In genomic region chr10:47383254-47384147, GRCh38 we compare ENCODE assay signal across 8 cellular contexts. TPM values are rescaled to one million over a fixed set of nuclear protein-coding genes. Genes with fewer than 3 reads are reported as not detected.
A peak's percentile ranks its signal among the peaks of the same experiment; 100 is the strongest.
DNase-seq lines count a peak whose midpoint lies in the region; TF ChIP-seq lines count a peak whose summit lies in the region.

No MANE protein-coding gene starts in this region.

- H3K9me3 Mint-ChIP-seq in H9 = peaks cover 12 to 20% of the 10 kb centered on the region in 2 experiments

- no peaks in the 10 kb centered on the region for H3K27me3 ChIP-seq in H9 (ENCODE audit: insufficient read depth, low read length)
- H3K27me3 ChIP-seq in SK-N-SH (ENCODE audit: insufficient read depth) = no peaks in the 10 kb centered on the region

- H3K79me1 ChIP-seq in H9 (ENCODE audit: insufficient read depth, low read depth, low read length, poor library complexity, severe bottlenecking) = no peaks in the 10 kb centered on the region

- H3K27ac ChIP-seq in H9 (ENCODE audit: insufficient read length, low read depth, low read length) (no peak overlapping the region), SK-N-SH (ENCODE audit: low read depth in 2 of 2, low read length in 1 of 2) (no peak overlapping the region)

- no CpG with 5 or more reads among the region's 9 CpGs for WGBS in H9 (ENCODE audit: extremely low coverage, insufficient read length, low lambda C conversion rate)
- 17% methylated on average over 9 of the region's 9 CpGs for WGBS in SK-N-SH (ENCODE audit: low lambda C conversion rate)

- no peak overlapping the region for H3T11ph ChIP-seq in H9 (ENCODE audit: low read length)

- H3K79me2 ChIP-seq in H9 (ENCODE audit: insufficient read depth, low read length) = no peaks in the 10 kb centered on the region
- no peaks in the 10 kb centered on the region for H3K79me2 ChIP-seq in SK-N-SH (ENCODE audit: insufficient read depth)

- H3K9me3 ChIP-seq in H9 (ENCODE audit: control insufficient read depth, low read depth, low read length) (no peaks in the 10 kb centered on the region), SK-N-SH (no peaks in the 10 kb centered on the region)

- H3F3A ChIP-seq in SK-N-SH (replicated peaks; ENCODE audit: insufficient read depth) = no peaks in the 10 kb centered on the region

- H3K23ac ChIP-seq in H9 (ENCODE audit: insufficient read length, low read depth, low read length) = no peak overlapping the region

- H2BK15ac ChIP-seq in H9 (ENCODE audit: low read depth, low read length) = no peak overlapping the region

- H3K18ac ChIP-seq in H9 (ENCODE audit: insufficient read length, low read depth, low read length) = no peak overlapping the region

- H3K56ac ChIP-seq in H9 (ENCODE audit: insufficient read length, low read depth, low read length) = no peak overlapping the region

- no peak overlapping the region for H4K91ac ChIP-seq in H9 (ENCODE audit: insufficient read length, low read depth, low read length)

- TF ChIP-seq CTCF in AG04449 (IDR thresholded peaks at IDR 0.05; ENCODE audit: insufficient read depth, low read length, missing control alignments) (no peak), H9 (conservative IDR thresholded peaks at IDR 0.05) (no peak), SK-N-SH (IDR thresholded peaks at IDR 0.05) (no peak)

- H3K27me3 Mint-ChIP-seq in H9 (ENCODE audit: low read depth) = peaks cover 54% of the 10 kb centered on the region

- no peaks in the 10 kb centered on the region for H3K36me3 ChIP-seq in SK-N-SH (replicated peaks in 1 of 2; ENCODE audit: control insufficient read depth in 1 of 2, insufficient read depth in 2 of 2, low read length in 1 of 2)

- peak overlapping the region; percentile 78 to 87 for H3K4me3 Mint-ChIP-seq in H9

- H2AK5ac ChIP-seq in H9 (ENCODE audit: insufficient read length, low read length) = no peak overlapping the region

- H2AFZ ChIP-seq in H9 (ENCODE audit: low read length) (no peak overlapping the region), SK-N-SH (ENCODE audit: low read depth) (peak overlapping the region; percentile 93; the same call in 1 of the 2 replicates)

- H3K14ac ChIP-seq in H9 (ENCODE audit: insufficient read depth, low read length) = no peak overlapping the region

- H3K4me1 Mint-ChIP-seq in H9 = peaks cover 32 to 34% of the 10 kb centered on the region in 2 experiments

- H3K27ac Mint-ChIP-seq in H9 = peak overlapping the region; percentile 9 to 81 (median 50); a peak in 5 of 7 replicates

- H4K5ac ChIP-seq in H9 (ENCODE audit: insufficient read length, low read depth, low read length) = no peak overlapping the region

- H3K9me2 ChIP-seq in SK-N-SH = no peaks in the 10 kb centered on the region

- H3K9ac ChIP-seq in H9 (ENCODE audit: extremely low read depth, insufficient read length, low read length) (peak overlapping the region; percentile 9), SK-N-SH (peak overlapping the region; percentile 73; the same call in 1 of the 2 replicates)

- POLR2A ChIA-PET in AG04449 (lab: Yijun Ruan, JAX) = interaction anchor here (1.1 kb wide), 1 partner anchor 20 kb away, joined by 6 read pairs; no protein-coding TSS in a partner anchor
- POLR2A ChIA-PET in SK-N-SH (lab: Yijun Ruan, JAX) = no interaction called here

- peaks cover 2 to 8% (median 5%) of the 10 kb centered on the region in 3 experiments; a peak in 5 of 7 replicates for H3K36me3 Mint-ChIP-seq in H9 (ENCODE audit: insufficient read depth in 1 of 3, low read depth in 3 of 3)

- no peak overlapping the region for H2BK5ac ChIP-seq in H9 (ENCODE audit: insufficient read length, low read length)

- H3K4me2 ChIP-seq in H9 (ENCODE audit: insufficient read depth, insufficient read length, low read length) = peak overlapping the region; percentile 82
- H3K4me2 ChIP-seq in SK-N-SH = peak overlapping the region; percentile 74

- H3K23me2 ChIP-seq in H9 (ENCODE audit: insufficient read length, low read depth, low read length, poor library complexity, severe bottlenecking) = peaks cover 10% of the 10 kb centered on the region

- no peak overlapping the region for H2BK120ac ChIP-seq in H9 (ENCODE audit: low read depth, low read length, poor library complexity, severe bottlenecking)

- TF ChIP-seq EP300 in SK-N-SH (IDR thresholded peaks at IDR 0.05; ENCODE audit: borderline replicate concordance in 1 of 2, low read depth in 1 of 2, low read length in 1 of 2) = no peak

- H3K4ac ChIP-seq in H9 (ENCODE audit: low read depth, low read length) = no peak overlapping the region

- H3K4me1 ChIP-seq in H9 (ENCODE audit: insufficient read depth, low read length) (peaks cover 2% of the 10 kb centered on the region; the same call in 1 of the 2 replicates), SK-N-SH (ENCODE audit: control insufficient read depth in 1 of 2, insufficient read depth in 2 of 2, low read depth in 1 of 2, low read length in 1 of 2) (peaks cover 0 to 17% of the 10 kb centered on the region in 2 experiments; a peak in 2 of 4 replicates)

- peak overlapping the region; percentile 72 for H3K4me3 ChIP-seq in AG04449 (ENCODE audit: low read depth, low read length)
- H3K4me3 ChIP-seq in SK-N-SH (ENCODE audit: low read depth in 2 of 2, low read length in 1 of 2) = peak overlapping the region; percentile 78 to 79
- H3K4me3 ChIP-seq in skeletal muscle cell (ENCODE audit: low read depth, low read length) = peak overlapping the region; percentile 84

- TF ChIP-seq RAD21 in SK-N-SH (IDR thresholded peaks at IDR 0.05; ENCODE audit: low read length) = no peak

- H2BK12ac ChIP-seq in H9 (ENCODE audit: insufficient read length, low read depth, low read length) = no peak overlapping the region

- CTCF ChIA-PET in AG04449 (lab: Yijun Ruan, JAX) = no interaction called here
- CTCF ChIA-PET in SK-N-SH (lab: Yijun Ruan, JAX) = interaction anchor here (1.2 to 1.7 kb wide), 3 partner anchors 8 to 22 kb away, joined by 3 to 4 read pairs (median 3); no protein-coding TSS in a partner anchor

- H2BK20ac ChIP-seq in H9 (ENCODE audit: low read depth, low read length, poor library complexity, severe bottlenecking) = no peak overlapping the region

- no peaks in the 10 kb centered on the region for H4K20me1 ChIP-seq in H9 (ENCODE audit: control insufficient read depth, insufficient read depth, insufficient read length)
- H4K20me1 ChIP-seq in SK-N-SH (ENCODE audit: insufficient read depth) = no peaks in the 10 kb centered on the region

- DNase-seq in AG04449 (ENCODE audit: low read depth, low spot score) (no peak), H9 (peak; percentile 84), SK-N-SH (peak; percentile 41), globus pallidus (ENCODE audit: low spot score) (peak; percentile 33), skeletal muscle cell (ENCODE audit: low read depth) (no peak), hypothalamus (lab: John Stamatoyannopoulos, UW) (no peak), amniotic stem cell (lab: John Stamatoyannopoulos, UW) (no peak), GF-D8 (lab: John Stamatoyannopoulos, UW) (no peak)

- H4K8ac ChIP-seq in H9 (replicated peaks; ENCODE audit: insufficient read length, low read depth, low read length) = no peak overlapping the region

TF ChIP-seq in SK-N-SH, 30 proteins besides CTCF, POLR2A, EP300 and RAD21:
- TF ChIP-seq USF1 (IDR thresholded peaks at IDR 0.05; ENCODE audit: borderline replicate concordance, low read depth) = no peak
- TF ChIP-seq ELF1 (IDR thresholded peaks at IDR 0.05) = no peak

RNA-seq across cellular contexts. Expression of gene ZNF488, which starts 0.6 kb away (rescaled TPM):
- 2.9 and 3.2 TPM in 2 replicates for total RNA-seq in H9 (2021)
- 0.59 and 0.81 TPM in 2 replicates for polyA plus RNA-seq in SK-N-SH (2012; rRNA removed)
- 0.27 and 0.52 TPM in 2 replicates for polyA plus RNA-seq in SK-N-SH (2012; cell fraction: cytosol; rRNA removed)
- 0.48 and 0.52 TPM in 2 replicates for polyA plus RNA-seq in SK-N-SH (2012; cell fraction: nucleus; rRNA removed)

RNA-seq across cellular contexts. Expression of gene RBP3, which starts 35.3 kb away (rescaled TPM):
- total RNA-seq in H9 (2021) = not detected in 2 replicates
- not detected in 2 replicates for polyA plus RNA-seq in SK-N-SH (2012; rRNA removed)
- not detected in 2 replicates for polyA plus RNA-seq in SK-N-SH (2012; cell fraction: cytosol; rRNA removed)
- not detected in 2 replicates for polyA plus RNA-seq in SK-N-SH (2012; cell fraction: nucleus; rRNA removed)

Comparison
In these comparisons a context has a peak if more than half of its experiments do, and no peak if none do; other contexts are left out.
1. DNase-seq: peak in H9 (single experiment), SK-N-SH (single experiment) and globus pallidus (single experiment); none in AG04449 (single experiment), skeletal muscle cell (single experiment), hypothalamus (0 of 51), amniotic stem cell (single experiment) and GF-D8 (single experiment).
2. Peak in every context shown above with its lines, with median percentiles within 50 percentile points of each other: H3K4me3 ChIP-seq.